In the genomic region with DNA sequence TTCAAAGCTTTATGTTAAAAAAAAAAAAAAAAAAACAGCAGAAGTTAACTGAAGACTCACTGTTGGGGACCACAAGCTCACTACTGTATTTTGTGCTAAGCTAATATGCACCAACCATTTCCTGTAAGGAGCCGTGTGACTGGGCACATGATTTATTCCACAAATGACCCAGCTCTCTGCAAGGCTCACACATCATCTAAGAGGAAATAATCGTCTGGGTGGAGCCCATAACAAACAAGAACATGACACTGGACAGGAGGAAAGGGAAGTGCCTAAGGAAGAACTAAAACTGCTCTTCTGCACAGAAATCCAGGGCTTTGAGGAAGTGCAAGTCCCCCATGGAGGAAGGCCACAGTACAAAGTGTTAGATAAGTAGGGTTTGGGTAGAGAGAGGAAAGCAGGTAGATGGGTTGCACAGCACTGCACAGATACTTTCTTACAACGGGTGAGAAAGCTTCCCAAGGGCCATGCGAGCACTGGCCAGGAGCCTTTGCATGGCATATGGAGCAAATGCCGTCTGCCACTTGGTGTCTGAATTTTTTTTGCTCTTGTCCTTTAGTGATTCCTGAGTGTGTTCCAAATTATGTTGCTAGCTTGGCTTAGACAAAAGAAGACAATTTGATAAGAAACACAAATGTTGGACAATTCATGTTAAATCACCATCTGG, we compare ENCODE assay signal across 8 cellular contexts. TPM values are rescaled to one million over a fixed set of nuclear protein-coding genes. Genes with fewer than 3 reads are reported as not detected.
DNase-seq lines count a peak whose midpoint lies in the region; ATAC-seq and TF ChIP-seq lines count a peak whose summit lies in the region.

No MANE protein-coding gene starts in this region.

- TF ChIP-seq EP300 in Ishikawa (IDR thresholded peaks at IDR 0.05; ENCODE audit: borderline replicate concordance) = no peak

- ATAC-seq in GM19467 (IDR thresholded peaks at IDR 0.05; ENCODE audit: unreplicated experiment) (peak; percentile 72), HG03469 (IDR thresholded peaks at IDR 0.05; ENCODE audit: unreplicated experiment) (no peak)

- peaks cover 54% of the 10 kb centered on the region for H3K4me1 Mint-ChIP-seq in T-helper 2 cell treated with Interferon-gamma antibody and Interleukin-4, amounts not matched to agents 5 μg/mL and 100 μg/mL, for 36 hours (ENCODE audit: low read depth)

- DNase-seq in COLO829 (ENCODE audit: low spot score) (peak; percentile 94), fibroblast of gingiva (ENCODE audit: low read depth) (peak; percentile 53), occipital lobe (lab: John Stamatoyannopoulos, UW) (peak; percentile 16), HuH-7 (ENCODE audit: low spot score) (no peak)
- peak; percentile 24 for DNase-seq in T-helper 2 cell treated with Interferon-gamma antibody and Interleukin-4, amounts not matched to agents 5 μg/mL and 100 μg/mL, for 36 hours (ENCODE audit: low spot score)

- peak overlapping the region; percentile 88 for H3K27ac Mint-ChIP-seq in T-helper 2 cell treated with Interferon-gamma antibody and Interleukin-4, amounts not matched to agents 5 μg/mL and 100 μg/mL, for 36 hours

- H3K4me3 Mint-ChIP-seq in T-helper 2 cell treated with Interferon-gamma antibody and Interleukin-4, amounts not matched to agents 5 μg/mL and 100 μg/mL, for 36 hours = peak overlapping the region; percentile 67

- TF ChIP-seq RAD21 in Ishikawa (IDR thresholded peaks at IDR 0.05; ENCODE audit: low read depth) = no peak

- peaks cover 43% of the 10 kb centered on the region for H3K36me3 Mint-ChIP-seq in T-helper 2 cell treated with Interferon-gamma antibody and Interleukin-4, amounts not matched to agents 5 μg/mL and 100 μg/mL, for 36 hours (ENCODE audit: low read depth)

- H3K9me3 Mint-ChIP-seq in T-helper 2 cell treated with Interferon-gamma antibody and Interleukin-4, amounts not matched to agents 5 μg/mL and 100 μg/mL, for 36 hours = no peaks in the 10 kb centered on the region

- H3K27me3 Mint-ChIP-seq in T-helper 2 cell treated with Interferon-gamma antibody and Interleukin-4, amounts not matched to agents 5 μg/mL and 100 μg/mL, for 36 hours (ENCODE audit: low read depth) = no peaks in the 10 kb centered on the region

TF ChIP-seq in Ishikawa, 13 proteins besides CTCF, POLR2A, EP300 and RAD21:
- TF ChIP-seq, protein P1, sequence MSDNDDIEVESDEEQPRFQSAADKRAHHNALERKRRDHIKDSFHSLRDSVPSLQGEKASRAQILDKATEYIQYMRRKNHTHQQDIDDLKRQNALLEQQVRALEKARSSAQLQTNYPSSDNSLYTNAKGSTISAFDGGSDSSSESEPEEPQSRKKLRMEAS (IDR thresholded peaks at IDR 0.05) = no peak
- TF ChIP-seq CREB1 (IDR thresholded peaks at IDR 0.05; ENCODE audit: low read depth) (no peak), YY1 (IDR thresholded peaks at IDR 0.05; ENCODE audit: low read depth) (no peak), TCF12 (IDR thresholded peaks at IDR 0.05; ENCODE audit: low read depth) (no peak), TEAD4 (IDR thresholded peaks at IDR 0.05) (no peak)
- TF ChIP-seq, protein P2, sequence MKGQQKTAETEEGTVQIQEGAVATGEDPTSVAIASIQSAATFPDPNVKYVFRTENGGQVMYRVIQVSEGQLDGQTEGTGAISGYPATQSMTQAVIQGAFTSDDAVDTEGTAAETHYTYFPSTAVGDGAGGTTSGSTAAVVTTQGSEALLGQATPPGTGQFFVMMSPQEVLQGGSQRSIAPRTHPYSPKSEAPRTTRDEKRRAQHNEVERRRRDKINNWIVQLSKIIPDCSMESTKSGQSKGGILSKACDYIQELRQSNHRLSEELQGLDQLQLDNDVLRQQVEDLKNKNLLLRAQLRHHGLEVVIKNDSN (IDR thresholded peaks at IDR 0.05) = peak; percentile 60
- TF ChIP-seq, protein P3, sequence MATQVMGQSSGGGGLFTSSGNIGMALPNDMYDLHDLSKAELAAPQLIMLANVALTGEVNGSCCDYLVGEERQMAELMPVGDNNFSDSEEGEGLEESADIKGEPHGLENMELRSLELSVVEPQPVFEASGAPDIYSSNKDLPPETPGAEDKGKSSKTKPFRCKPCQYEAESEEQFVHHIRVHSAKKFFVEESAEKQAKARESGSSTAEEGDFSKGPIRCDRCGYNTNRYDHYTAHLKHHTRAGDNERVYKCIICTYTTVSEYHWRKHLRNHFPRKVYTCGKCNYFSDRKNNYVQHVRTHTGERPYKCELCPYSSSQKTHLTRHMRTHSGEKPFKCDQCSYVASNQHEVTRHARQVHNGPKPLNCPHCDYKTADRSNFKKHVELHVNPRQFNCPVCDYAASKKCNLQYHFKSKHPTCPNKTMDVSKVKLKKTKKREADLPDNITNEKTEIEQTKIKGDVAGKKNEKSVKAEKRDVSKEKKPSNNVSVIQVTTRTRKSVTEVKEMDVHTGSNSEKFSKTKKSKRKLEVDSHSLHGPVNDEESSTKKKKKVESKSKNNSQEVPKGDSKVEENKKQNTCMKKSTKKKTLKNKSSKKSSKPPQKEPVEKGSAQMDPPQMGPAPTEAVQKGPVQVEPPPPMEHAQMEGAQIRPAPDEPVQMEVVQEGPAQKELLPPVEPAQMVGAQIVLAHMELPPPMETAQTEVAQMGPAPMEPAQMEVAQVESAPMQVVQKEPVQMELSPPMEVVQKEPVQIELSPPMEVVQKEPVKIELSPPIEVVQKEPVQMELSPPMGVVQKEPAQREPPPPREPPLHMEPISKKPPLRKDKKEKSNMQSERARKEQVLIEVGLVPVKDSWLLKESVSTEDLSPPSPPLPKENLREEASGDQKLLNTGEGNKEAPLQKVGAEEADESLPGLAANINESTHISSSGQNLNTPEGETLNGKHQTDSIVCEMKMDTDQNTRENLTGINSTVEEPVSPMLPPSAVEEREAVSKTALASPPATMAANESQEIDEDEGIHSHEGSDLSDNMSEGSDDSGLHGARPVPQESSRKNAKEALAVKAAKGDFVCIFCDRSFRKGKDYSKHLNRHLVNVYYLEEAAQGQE (IDR thresholded peaks at IDR 0.05; ENCODE audit: low read depth) = no peak

RNA-seq across cellular contexts. Expression of a gene that starts 24.5 kb away (rescaled TPM):
- total RNA-seq in occipital lobe = 13.4 TPM

RNA-seq across cellular contexts. Expression of a gene that starts 27.5 kb away (rescaled TPM):
- total RNA-seq in occipital lobe = 81.6 TPM
